Comparison of ENCODE assay signal across 7 cellular contexts in the genomic region with DNA sequence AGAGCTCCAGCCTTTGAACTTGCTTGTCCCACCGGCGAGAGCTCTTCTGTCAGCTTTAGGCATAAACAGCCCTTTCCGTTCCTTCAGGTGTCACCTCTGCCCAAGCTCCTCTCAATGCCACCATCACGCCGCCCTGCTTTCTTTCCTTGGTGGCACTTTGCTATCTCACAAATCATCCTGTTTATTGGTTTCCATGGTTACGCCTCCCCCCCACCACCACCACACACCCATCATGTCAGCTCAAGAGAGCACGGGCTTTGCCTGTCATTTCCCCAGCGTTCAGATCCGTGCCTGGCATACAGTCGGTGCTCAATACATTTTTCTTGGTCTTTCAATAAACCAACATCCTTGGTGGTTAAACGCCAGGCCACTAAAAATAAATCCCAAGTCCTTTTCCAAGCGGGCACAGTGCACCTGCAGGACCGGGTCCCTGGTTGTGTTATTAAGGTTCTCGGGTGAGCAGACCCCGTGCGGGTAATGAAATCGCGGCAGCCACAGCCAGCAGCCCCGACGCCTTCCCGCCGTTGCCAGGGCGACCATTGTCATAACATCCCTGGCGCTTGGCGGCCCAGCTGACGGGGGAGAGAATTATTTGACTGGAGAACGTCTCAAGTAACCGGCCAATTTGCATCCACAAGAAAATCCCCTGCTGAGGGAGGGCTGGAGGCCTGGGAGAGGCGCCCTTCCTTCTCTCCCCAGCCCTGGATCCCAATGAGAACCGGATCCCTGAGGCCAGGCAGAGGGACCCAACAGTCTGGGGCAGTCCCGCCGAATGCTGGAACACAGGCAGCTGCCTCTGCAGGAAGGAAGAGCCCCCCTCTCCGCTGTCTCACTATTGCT.
DNase-seq lines count a peak whose midpoint lies in the region; ATAC-seq and TF ChIP-seq lines count a peak whose summit lies in the region.

No MANE protein-coding gene starts in this region.

- no peaks in the 10 kb centered on the region for H3K36me3 ChIP-seq in suprapubic skin

- H3K4me1 ChIP-seq in suprapubic skin = no peaks in the 10 kb centered on the region

- WGBS in suprapubic skin = 34% methylated on average over 30 of the region's 33 CpGs

- H3K27me3 ChIP-seq in suprapubic skin = peaks cover 20% of the 10 kb centered on the region

- no peak for TF ChIP-seq POLR2A in suprapubic skin (IDR thresholded peaks at IDR 0.05)

- peak; percentile 94 for DNase-seq in NCI-H748 (lab: John Stamatoyannopoulos, UW; ENCODE audit: unreplicated experiment)
- DNase-seq in astrocyte of the hippocampus (ENCODE audit: low read depth, low spot score) = peak; percentile 76
- peak; percentile 18 for DNase-seq in midbrain (lab: John Stamatoyannopoulos, UW)
- no peak for DNase-seq in suprapubic skin (ENCODE audit: low spot score in 2 of 2)
- no peak for DNase-seq in GM19240 (ENCODE audit: insufficient read length, low spot score)

- ATAC-seq in HG02981 (IDR thresholded peaks at IDR 0.05; ENCODE audit: unreplicated experiment) = peak; percentile 62
- ATAC-seq in HG02642 (IDR thresholded peaks at IDR 0.05; ENCODE audit: poor library complexity, unreplicated experiment) = no peak

- H3K9me3 ChIP-seq in suprapubic skin = no peaks in the 10 kb centered on the region

- no peak for TF ChIP-seq CTCF in suprapubic skin (IDR thresholded peaks at IDR 0.05)

- H3K4me3 ChIP-seq in suprapubic skin = no peak overlapping the region

- H3K27ac ChIP-seq in suprapubic skin = no peak overlapping the region

- no peak for TF ChIP-seq EP300 in suprapubic skin (IDR thresholded peaks at IDR 0.05)

Comparison
In these comparisons a context has a peak if more than half of its experiments do, and no peak if none do; other contexts are left out.
1. DNase-seq: peak in NCI-H748 (single experiment), astrocyte of the hippocampus (single experiment) and midbrain (single experiment); none in suprapubic skin (0 of 2) and GM19240 (single experiment).